ENCODE assay signal across 8 cellular contexts in genomic region chr1:43367904-43368645, GRCh38. TPM values are rescaled to one million over a fixed set of nuclear protein-coding genes. Genes with fewer than 3 reads are reported as not detected.
DNase-seq lines count a peak whose midpoint lies in the region; ATAC-seq, FAIRE-seq and TF ChIP-seq lines count a peak whose summit lies in the region.

Gene ELOVL1 (minus strand): TSS chr1:43368011. CDS start chr1:43365609, 2,402 bp downstream.

- TF ChIP-seq POLR2A in GM12891 (IDR thresholded peaks at IDR 0.05; ENCODE audit: low read depth, low read length), result peak; percentile 86

- peak; percentile 79 for ATAC-seq in HG02840 (IDR thresholded peaks at IDR 0.05; ENCODE audit: low FRiP score, unreplicated experiment)

- H3K36me3 ChIP-seq in left ventricle myocardium inferior, result peaks cover 26% of the 10 kb centered on the region

- TF ChIP-seq CTCF in left ventricle myocardium inferior (IDR thresholded peaks at IDR 0.05; ENCODE audit: borderline replicate concordance), result peak; percentile 31

- FAIRE-seq in GM12891 (lab: Jason Lieb, UNC) (peak; percentile 92), urothelium cell line (lab: Jason Lieb, UNC) (peak; percentile 89)

- DNase-seq in GM12891 (ENCODE audit: insufficient read length, low spot score) (peak; percentile 98), NCI-H146 treated with DMSO at 0.1 percent for 48 hours (lab: John Stamatoyannopoulos, UW; ENCODE audit: unreplicated experiment) (peak; percentile 49), T-helper 1 cell (peak; percentile 69 to 90 (median 73)), amniotic epithelial cell (ENCODE audit: low read depth) (peak; percentile 85), left ventricle myocardium inferior (peak; percentile 95), pulmonary artery endothelial cell (ENCODE audit: low read depth, low spot score) (peak; percentile 52), urothelium cell line (ENCODE audit: low spot score) (peak; percentile 99)

- peak within 1 kb of the TSS; percentile 98 for H3K27ac ChIP-seq in left ventricle myocardium inferior (replicated peaks)

- no peaks in the 10 kb centered on the region for H3K9me3 ChIP-seq in left ventricle myocardium inferior (replicated peaks)

- H3K27me3 ChIP-seq in left ventricle myocardium inferior (ENCODE audit: low read depth), result no peaks in the 10 kb centered on the region

- peaks cover 56% of the 10 kb centered on the region for H3K4me1 ChIP-seq in left ventricle myocardium inferior

- intact Hi-C loops in left ventricle myocardium inferior (cut with micrococcal nuclease), result no loop called here

- H3K4me3 ChIP-seq in left ventricle myocardium inferior, result peak within 1 kb of the TSS; percentile 95

TF ChIP-seq in GM12891, 5 proteins besides CTCF, POLR2A, EP300 and RAD21:
- TF ChIP-seq SPI1 (IDR thresholded peaks at IDR 0.05; ENCODE audit: low read depth, low read length), result peak; percentile 91
- TF ChIP-seq PAX5 (IDR thresholded peaks at IDR 0.05; ENCODE audit: insufficient read depth, low read length, severe bottlenecking), result no peak
- peak; percentile 92 for TF ChIP-seq POLR2AphosphoS5 (IDR thresholded peaks at IDR 0.05; ENCODE audit: low read depth, low read length)
- peak; percentile 71; the same call in 1 of the 2 replicates for TF ChIP-seq TAF1 (IDR thresholded peaks at IDR 0.05; ENCODE audit: low read depth, low read length)
- TF ChIP-seq POU2F2 (IDR thresholded peaks at IDR 0.05; ENCODE audit: low read depth, low read length), result peak; percentile 69

RNA-seq across cellular contexts. Expression of gene ELOVL1, which starts in this region (rescaled TPM):
- polyA plus RNA-seq in GM12891 (2012; ENCODE audit: low read depth, missing spikeins), result 63.5 TPM
- total RNA-seq in left ventricle myocardium inferior (26.7 TPM), pulmonary artery endothelial cell (57.0 and 84.4 TPM in 2 replicates)

Comparison
In these comparisons a context has a peak if more than half of its experiments do, and no peak if none do; other contexts are left out.
1. Peak in every context shown above with its lines: DNase-seq, ATAC-seq, H3K4me3 ChIP-seq and H3K27ac ChIP-seq.
2. DNase-seq: peak in every context shown above with its lines; median percentile 99 in urothelium cell line; 98 in GM12891; 95 in left ventricle myocardium inferior; 85 in amniotic epithelial cell; 73 in T-helper 1 cell; 52 in pulmonary artery endothelial cell; 49 in NCI-H146 treated with DMSO at 0.1 percent for 48 hours.